ENCODE assay signal across 1 cellular context in the genomic region with DNA sequence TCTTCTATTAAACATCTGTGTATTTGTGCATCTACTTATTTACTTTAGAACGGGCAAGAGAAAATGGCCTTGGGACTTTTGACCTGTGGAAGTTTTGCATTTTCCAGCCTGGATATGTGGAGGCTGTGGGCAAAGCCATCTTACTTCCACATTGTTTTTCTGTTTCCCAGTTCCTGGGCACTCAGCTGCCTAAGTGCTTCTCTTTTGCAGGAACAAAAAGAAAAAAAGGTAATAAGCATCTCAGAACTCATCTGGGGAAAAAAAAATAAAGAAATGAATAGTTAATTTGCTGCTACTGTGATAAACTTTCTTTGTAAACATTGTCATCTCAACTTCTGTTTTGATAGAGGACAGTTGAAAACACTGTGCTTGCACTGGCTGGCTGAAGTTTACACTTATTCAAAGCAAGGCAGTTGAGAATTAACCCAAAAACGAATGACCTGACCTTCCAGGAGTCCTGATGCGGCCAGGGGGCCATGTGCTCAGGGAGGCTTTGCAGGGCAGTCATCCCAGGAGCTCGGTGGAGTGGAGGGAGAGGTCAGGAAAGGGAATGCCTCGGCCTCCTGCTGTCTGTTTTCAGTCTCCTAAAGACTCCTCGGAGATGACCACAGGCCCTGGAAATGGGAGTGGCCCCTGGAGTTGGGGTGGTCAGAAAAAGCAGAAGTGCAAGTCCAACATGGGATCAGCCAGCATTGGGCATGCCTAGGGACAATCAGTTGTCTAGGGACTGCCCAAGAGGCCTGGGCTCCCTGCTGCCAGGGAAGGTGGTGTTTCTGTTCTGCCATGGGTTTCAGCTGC.
TF ChIP-seq lines count a peak whose summit lies in the region.

No MANE protein-coding gene starts in this region.

TF ChIP-seq in HepG2, 621 proteins besides CTCF, POLR2A, EP300 and RAD21 (continued from another document and continues in another):
- TF ChIP-seq ZBTB40 (IDR thresholded peaks at IDR 0.05) (no peak), ZBTB40 (CRISPR knock-in tag; IDR thresholded peaks at IDR 0.05) (no peak), RELA (CRISPR knock-in tag; IDR thresholded peaks at IDR 0.05) (no peak), ZHX1 (CRISPR knock-in tag; IDR thresholded peaks at IDR 0.05; ENCODE audit: low read depth) (no peak), SRSF4 (IDR thresholded peaks at IDR 0.05; ENCODE audit: low read depth, low read length, poor library complexity, severe bottlenecking) (no peak), HOXD1 (CRISPR knock-in tag; IDR thresholded peaks at IDR 0.05) (no peak), PRPF4 (IDR thresholded peaks at IDR 0.05; ENCODE audit: low read depth, low read length, poor library complexity, severe bottlenecking) (no peak), ARID4A (CRISPR knock-in tag; IDR thresholded peaks at IDR 0.05; ENCODE audit: borderline replicate concordance) (peak; percentile 38; the same call in 1 of the 2 replicates), CERS6 (CRISPR knock-in tag; IDR thresholded peaks at IDR 0.05) (no peak), NCOA2 (CRISPR knock-in tag; IDR thresholded peaks at IDR 0.05) (peak; percentile 40; the same call in 1 of the 2 replicates), ZNF691 (CRISPR knock-in tag; IDR thresholded peaks at IDR 0.05; ENCODE audit: borderline replicate concordance, low read depth) (no peak), PRDM10 (CRISPR knock-in tag; IDR thresholded peaks at IDR 0.05; ENCODE audit: low read depth) (no peak), KDM5B (CRISPR knock-in tag; IDR thresholded peaks at IDR 0.05; ENCODE audit: borderline replicate concordance) (no peak), RFXAP (CRISPR knock-in tag; IDR thresholded peaks at IDR 0.05; ENCODE audit: borderline replicate concordance) (no peak), ZNF775 (CRISPR knock-in tag; IDR thresholded peaks at IDR 0.05; ENCODE audit: borderline replicate concordance) (no peak), YEATS4 (CRISPR knock-in tag; IDR thresholded peaks at IDR 0.05; ENCODE audit: borderline replicate concordance) (no peak), ZNF354B (CRISPR knock-in tag; IDR thresholded peaks at IDR 0.05) (no peak), HDAC2 (CRISPR knock-in tag; IDR thresholded peaks at IDR 0.05) (peak; percentile 56), BCL6 (CRISPR knock-in tag; IDR thresholded peaks at IDR 0.05) (peak; percentile 11; the same call in 1 of the 2 replicates), ZNF101 (CRISPR knock-in tag; IDR thresholded peaks at IDR 0.05; ENCODE audit: borderline replicate concordance, low read depth) (no peak), ASH2L (IDR thresholded peaks at IDR 0.05; ENCODE audit: insufficient read length, low read depth, low read length) (peak; percentile 83), CBX1 (IDR thresholded peaks at IDR 0.05; ENCODE audit: low read depth) (no peak), ZNF790 (CRISPR knock-in tag; IDR thresholded peaks at IDR 0.05; ENCODE audit: borderline replicate concordance) (no peak), ZNF75D (CRISPR knock-in tag; IDR thresholded peaks at IDR 0.05; ENCODE audit: borderline replicate concordance) (no peak)
- TF ChIP-seq, protein P1, sequence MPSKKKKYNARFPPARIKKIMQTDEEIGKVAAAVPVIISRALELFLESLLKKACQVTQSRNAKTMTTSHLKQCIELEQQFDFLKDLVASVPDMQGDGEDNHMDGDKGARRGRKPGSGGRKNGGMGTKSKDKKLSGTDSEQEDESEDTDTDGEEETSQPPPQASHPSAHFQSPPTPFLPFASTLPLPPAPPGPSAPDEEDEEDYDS (CRISPR knock-in tag; IDR thresholded peaks at IDR 0.05) = no peak
